Comparison of ENCODE assay signal across 10 cellular contexts in genomic region chr17:29677139-29677834, GRCh38. TPM values are rescaled to one million over a fixed set of nuclear protein-coding genes. Genes with fewer than 3 reads are reported as not detected.
DNase-seq lines count a peak whose midpoint lies in the region; ATAC-seq, FAIRE-seq and TF ChIP-seq lines count a peak whose summit lies in the region.
"Had no signal": no experiment of that assay in that cellular context is flagged by ENCODE, and none has a peak within 500 bp of the region (broad histone marks: within the 10 kb centered on the region; RNA-seq: fewer than 3 reads in every experiment).

No MANE protein-coding gene starts in this region.

- H3K79me2 ChIP-seq in DND-41 (ENCODE audit: insufficient read depth, low read length) = no peaks in the 10 kb centered on the region

- no peaks in the 10 kb centered on the region for H3K27me3 ChIP-seq in DND-41 (ENCODE audit: insufficient read depth, low read length, poor library complexity)
- H3K27me3 ChIP-seq: SJSA1 had no signal

- ATAC-seq in DND-41 (ENCODE audit: insufficient read depth, low read depth) (no peak), left ventricle myocardium superior (peak; percentile 93), HG02973 (IDR thresholded peaks at IDR 0.05; ENCODE audit: unreplicated experiment) (no peak)
- no peak for ATAC-seq in stimulated activated memory B cell treated with anti-CD40 and anti-IgM and Interleukin-4, amounts not matched to agents 10 μg/mL and 1 μg/mL and 100 μg/mL, for 72 hours

- H3K4me3 ChIP-seq in DND-41 (ENCODE audit: low read depth in 1 of 2, low read length in 2 of 2) = no peak overlapping the region
- H3K4me3 ChIP-seq: SJSA1 had no signal

- peaks cover 29% of the 10 kb centered on the region; the same call in 1 of the 2 replicates for H3K36me3 ChIP-seq in DND-41 (ENCODE audit: insufficient read depth, low read length)

- H3K27ac ChIP-seq in DND-41 (ENCODE audit: low read length) = peak overlapping the region; percentile 62
- H3K27ac ChIP-seq: SJSA1 had no signal

- peak overlapping the region; percentile 12 for H3K27ac Mint-ChIP-seq in activated T-helper 1 cell treated with anti-CD3 and anti-CD28 coated beads, Interleukin-12 subunit alpha, Interleukin-12 subunit beta, Interleukin-2, Interleukin-4 antibody, amounts not matched to agents 30 ng/mL and 10 ng/mL and 1 ng/mL, durations not matched to agents 14 hours and 24 hours and 36 hours
- peak overlapping the region; percentile 48 for H3K27ac Mint-ChIP-seq in stimulated activated memory B cell treated with anti-CD40 and anti-IgM and Interleukin-4, amounts not matched to agents 10 μg/mL and 1 μg/mL and 100 μg/mL, for 72 hours

- no peaks in the 10 kb centered on the region for H4K20me1 ChIP-seq in DND-41 (ENCODE audit: insufficient read depth, low read length)

- peaks cover 55% of the 10 kb centered on the region for H3K4me1 ChIP-seq in DND-41 (ENCODE audit: insufficient read depth, low read length)

- H3K36me3 Mint-ChIP-seq in activated T-helper 1 cell treated with anti-CD3 and anti-CD28 coated beads, Interleukin-12 subunit alpha, Interleukin-12 subunit beta, Interleukin-2, Interleukin-4 antibody, amounts not matched to agents 30 ng/mL and 10 ng/mL and 1 ng/mL, durations not matched to agents 14 hours and 24 hours and 36 hours (ENCODE audit: low read depth) = peaks cover 32% of the 10 kb centered on the region
- peaks cover 34% of the 10 kb centered on the region for H3K36me3 Mint-ChIP-seq in stimulated activated memory B cell treated with anti-CD40 and anti-IgM and Interleukin-4, amounts not matched to agents 10 μg/mL and 1 μg/mL and 100 μg/mL, for 72 hours

- peaks cover 36% of the 10 kb centered on the region for H3K4me1 Mint-ChIP-seq in activated T-helper 1 cell treated with anti-CD3 and anti-CD28 coated beads, Interleukin-12 subunit alpha, Interleukin-12 subunit beta, Interleukin-2, Interleukin-4 antibody, amounts not matched to agents 30 ng/mL and 10 ng/mL and 1 ng/mL, durations not matched to agents 14 hours and 24 hours and 36 hours (ENCODE audit: low read depth)
- H3K4me1 Mint-ChIP-seq in stimulated activated memory B cell treated with anti-CD40 and anti-IgM and Interleukin-4, amounts not matched to agents 10 μg/mL and 1 μg/mL and 100 μg/mL, for 72 hours = peaks cover 29% of the 10 kb centered on the region

- no peaks in the 10 kb centered on the region for H3K27me3 Mint-ChIP-seq in activated T-helper 1 cell treated with anti-CD3 and anti-CD28 coated beads, Interleukin-12 subunit alpha, Interleukin-12 subunit beta, Interleukin-2, Interleukin-4 antibody, amounts not matched to agents 30 ng/mL and 10 ng/mL and 1 ng/mL, durations not matched to agents 14 hours and 24 hours and 36 hours (ENCODE audit: insufficient read depth)
- no peaks in the 10 kb centered on the region for H3K27me3 Mint-ChIP-seq in stimulated activated memory B cell treated with anti-CD40 and anti-IgM and Interleukin-4, amounts not matched to agents 10 μg/mL and 1 μg/mL and 100 μg/mL, for 72 hours

- no peak overlapping the region for H3K4me3 Mint-ChIP-seq in activated T-helper 1 cell treated with anti-CD3 and anti-CD28 coated beads, Interleukin-12 subunit alpha, Interleukin-12 subunit beta, Interleukin-2, Interleukin-4 antibody, amounts not matched to agents 30 ng/mL and 10 ng/mL and 1 ng/mL, durations not matched to agents 14 hours and 24 hours and 36 hours
- H3K4me3 Mint-ChIP-seq in stimulated activated memory B cell treated with anti-CD40 and anti-IgM and Interleukin-4, amounts not matched to agents 10 μg/mL and 1 μg/mL and 100 μg/mL, for 72 hours = no peak overlapping the region

- H2AFZ ChIP-seq in DND-41 (ENCODE audit: low read depth, low read length) = no peak overlapping the region

- no peaks in the 10 kb centered on the region for H3K9me3 Mint-ChIP-seq in activated T-helper 1 cell treated with anti-CD3 and anti-CD28 coated beads, Interleukin-12 subunit alpha, Interleukin-12 subunit beta, Interleukin-2, Interleukin-4 antibody, amounts not matched to agents 30 ng/mL and 10 ng/mL and 1 ng/mL, durations not matched to agents 14 hours and 24 hours and 36 hours
- H3K9me3 Mint-ChIP-seq in stimulated activated memory B cell treated with anti-CD40 and anti-IgM and Interleukin-4, amounts not matched to agents 10 μg/mL and 1 μg/mL and 100 μg/mL, for 72 hours = no peaks in the 10 kb centered on the region

- DNase-seq in DND-41 (peak; percentile 23), left ventricle myocardium superior (peak; percentile 57), NCI-H1105 (lab: John Stamatoyannopoulos, UW) (no peak), H54 (ENCODE audit: insufficient read length, low spot score) (no peak), NCI-H187 treated with DMSO at 0.1 percent for 48 hours (lab: John Stamatoyannopoulos, UW) (no peak)
- no peak for DNase-seq in activated T-helper 1 cell treated with anti-CD3 and anti-CD28 coated beads, Interleukin-12 subunit alpha, Interleukin-12 subunit beta, Interleukin-2, Interleukin-4 antibody, amounts not matched to agents 30 ng/mL and 10 ng/mL and 1 ng/mL, durations not matched to agents 14 hours and 24 hours and 36 hours (ENCODE audit: low spot score)
- DNase-seq: NCI-H2227 treated with DMSO at 0.1 percent for 48 hours had no signal

- FAIRE-seq in H54 (lab: Jason Lieb, UNC) = no peak

- TF ChIP-seq CTCF in DND-41 (IDR thresholded peaks at IDR 0.05; ENCODE audit: borderline replicate concordance, extremely low read depth, low read length, poor library complexity, severe bottlenecking) = no peak

- TF ChIP-seq POLR2A in H54 (IDR thresholded peaks at IDR 0.05; ENCODE audit: low read depth, low read length) = no peak

- intact Hi-C loops in activated T-helper 1 cell treated with anti-CD3 and anti-CD28 coated beads, Interleukin-12 subunit alpha, Interleukin-12 subunit beta, Interleukin-2, Interleukin-4 antibody, amounts not matched to agents 30 ng/mL and 10 ng/mL and 1 ng/mL, durations not matched to agents 14 hours and 24 hours and 36 hours (cut with micrococcal nuclease) = no loop called here
- intact Hi-C loops in left ventricle myocardium superior (cut with micrococcal nuclease) = no loop called here

- no peaks in the 10 kb centered on the region for H3K9me3 ChIP-seq in DND-41 (ENCODE audit: insufficient read depth, low read length, severe bottlenecking)
- H3K9me3 ChIP-seq: SJSA1 had no signal

- H3K9ac ChIP-seq in DND-41 (ENCODE audit: low read depth, low read length) = no peak overlapping the region

- H3K4me2 ChIP-seq in DND-41 (ENCODE audit: insufficient read depth, low read length) = no peak overlapping the region

RNA-seq across cellular contexts. Expression of gene CORO6, which starts 54.6 kb away (rescaled TPM):
- 5.1 and 6.4 TPM in 2 replicates for total RNA-seq in activated T-helper 1 cell treated with anti-CD3 and anti-CD28 coated beads, Interleukin-12 subunit alpha, Interleukin-12 subunit beta, Interleukin-2, Interleukin-4 antibody, amounts not matched to agents 30 ng/mL and 10 ng/mL and 1 ng/mL, durations not matched to agents 14 hours and 24 hours and 36 hours
- 104 TPM for total RNA-seq in left ventricle myocardium superior

Comparison
In these comparisons a context has a peak if more than half of its experiments do, and no peak if none do; other contexts are left out.
1. DNase-seq: peak in DND-41 (single experiment) and left ventricle myocardium superior (single experiment); none in activated T-helper 1 cell treated with anti-CD3 and anti-CD28 coated beads, Interleukin-12 subunit alpha, Interleukin-12 subunit beta, Interleukin-2, Interleukin-4 antibody, amounts not matched to agents 30 ng/mL and 10 ng/mL and 1 ng/mL, durations not matched to agents 14 hours and 24 hours and 36 hours (single experiment), NCI-H1105 (single experiment), H54 (single experiment) and NCI-H187 treated with DMSO at 0.1 percent for 48 hours (single experiment).
2. RNA of gene CORO6, which starts 54.6 kb away (total RNA-seq): 104 TPM in left ventricle myocardium superior (single experiment); 5.1 to 6.4 TPM in activated T-helper 1 cell treated with anti-CD3 and anti-CD28 coated beads, Interleukin-12 subunit alpha, Interleukin-12 subunit beta, Interleukin-2, Interleukin-4 antibody, amounts not matched to agents 30 ng/mL and 10 ng/mL and 1 ng/mL, durations not matched to agents 14 hours and 24 hours and 36 hours; every median in the first group is over 10 times any median in the second.